ENCODE assay signal across 20 cellular contexts in the genomic region with DNA sequence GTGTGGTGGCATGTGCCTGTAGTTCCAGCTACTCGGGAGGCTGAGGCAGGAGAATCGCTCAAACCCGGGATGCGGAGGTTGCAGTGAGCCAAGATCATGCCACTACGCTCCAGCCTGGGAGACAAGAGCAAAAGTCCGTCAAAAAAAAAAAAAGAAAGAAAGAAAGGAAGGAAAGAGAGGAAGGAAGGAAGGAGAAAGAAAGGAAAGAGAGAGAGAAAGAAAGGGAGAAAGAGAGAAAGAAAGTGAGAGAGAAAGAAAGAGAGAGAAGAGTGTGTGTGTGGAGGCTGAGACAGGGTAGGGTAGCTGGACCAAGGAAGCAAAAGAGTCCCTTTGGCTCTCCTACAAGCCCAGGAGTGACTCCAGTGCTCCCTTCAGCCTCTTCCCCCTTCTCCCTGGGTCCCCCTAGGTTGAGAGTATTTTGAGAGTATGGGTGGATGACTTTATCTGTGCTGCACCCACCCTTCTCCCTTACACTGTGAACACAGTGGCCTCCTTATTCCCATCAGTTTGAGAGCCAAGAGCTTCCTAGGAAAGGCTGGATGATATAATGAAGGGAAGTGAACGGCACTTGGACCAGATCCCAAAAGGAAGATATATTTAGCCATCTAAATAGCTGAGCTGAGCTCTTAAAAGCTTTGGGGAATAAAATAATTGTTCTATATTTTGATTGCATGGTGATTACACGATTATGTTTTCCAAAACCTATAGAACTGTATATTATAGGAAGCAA. TPM values are rescaled to one million over a fixed set of nuclear protein-coding genes. Genes with fewer than 3 reads are reported as not detected.
DNase-seq lines count a peak whose midpoint lies in the region; ATAC-seq and TF ChIP-seq lines count a peak whose summit lies in the region.
"Had no signal": no experiment of that assay in that cellular context is flagged by ENCODE, and none has a peak within 500 bp of the region (broad histone marks: within the 10 kb centered on the region; RNA-seq: fewer than 3 reads in every experiment).

No MANE protein-coding gene starts in this region.

- in situ Hi-C loops in ACHN (cut with HindIII; ENCODE audit: low pct_ligation_motif_present, low pct_unique_long_range_greater_than_20kb, low sequenced_read_pairs) = no loop called here

- no peaks in the 10 kb centered on the region; the same call in 1 of the 2 replicates for H3K9me3 ChIP-seq in AG04450 (ENCODE audit: control insufficient read depth, insufficient read depth, low read length)
- H3K9me3 ChIP-seq in HEK293 (ENCODE audit: control insufficient read depth, insufficient read depth, low read depth, low read length) = no peaks in the 10 kb centered on the region
- H3K9me3 ChIP-seq in mucosa of descending colon = no peaks in the 10 kb centered on the region
- H3K9me3 ChIP-seq: ascending aorta, gastrocnemius medialis had no signal

- H3K27ac ChIP-seq in AG04450 (ENCODE audit: low read depth, low read length) (peak overlapping the region; percentile 47), HEK293 (ENCODE audit: extremely low read depth, low read depth, low read length) (no peak overlapping the region)
- H3K27ac ChIP-seq: ascending aorta, gastrocnemius medialis, VCaP had no signal

- H3K4me3 ChIP-seq in AG04450 (ENCODE audit: low read depth, low read length) (no peak overlapping the region), HEK293 (ENCODE audit: low read depth, low read length) (no peak overlapping the region), mucosa of descending colon (no peak overlapping the region)
- H3K4me3 ChIP-seq: ascending aorta, gastrocnemius medialis had no signal

- no peaks in the 10 kb centered on the region for H3K27me3 ChIP-seq in AG04450 (ENCODE audit: control insufficient read depth, insufficient read depth, low read length)
- H3K27me3 ChIP-seq: ascending aorta, gastrocnemius medialis had no signal

- no peaks in the 10 kb centered on the region; a peak in 1 of 3 replicates for H3K36me3 ChIP-seq in HEK293 (ENCODE audit: control insufficient read depth in 2 of 2, insufficient read depth in 1 of 2, low read length in 2 of 2)
- H3K36me3 ChIP-seq in mucosa of descending colon (ENCODE audit: low read depth) = no peaks in the 10 kb centered on the region
- H3K36me3 ChIP-seq: ascending aorta, gastrocnemius medialis had no signal

- TF ChIP-seq CTCF in AG04450 (IDR thresholded peaks at IDR 0.05; ENCODE audit: low read depth, low read length) (no peak), HEK293 (tag by site-specific recombination; IDR thresholded peaks at IDR 0.05) (no peak), mucosa of descending colon (IDR thresholded peaks at IDR 0.05) (no peak)

- CTCF ChIA-PET in AG04450 (lab: Charles Lee) (no interaction called here), HEK293 (lab: Yijun Ruan, JAX) (interaction anchor here (0.6 kb wide), 1 partner anchor 9 kb away, joined by 3 read pairs; no protein-coding TSS in a partner anchor)

- DNase-seq in AG04450 (ENCODE audit: low read depth, low spot score) (no peak), fibroblast of peridontal ligament (ENCODE audit: extremely low read depth) (peak; percentile 52), mucosa of descending colon (no peak), ACHN (no peak), posterior vena cava (ENCODE audit: low spot score) (no peak), OCI-M2 (lab: John Stamatoyannopoulos, UW; ENCODE audit: unreplicated experiment) (no peak)
- DNase-seq: activated CD4-positive, alpha-beta memory T cell treated with anti-CD3 and anti-CD28 coated beads for 36 hours; activated naive CD4-positive, alpha-beta T cell treated with anti-CD3 and anti-CD28 coated beads, Interleukin-2, amount 50 U/mL, for 16 hours; activated T-cell treated with anti-CD3 and anti-CD28 coated beads, Interleukin-2, amount 50 U/mL, for 1 hour; AML-193; EL; gastrocnemius medialis; kidney glomerular epithelial cell; NCI-H2171; NCI-H526 treated with DMSO at 0.1 percent for 48 hours; stimulated activated CD4-positive, alpha-beta T cell treated with anti-CD3 and anti-CD28 coated beads, Interleukin-12 subunit alpha, Interleukin-12 subunit beta, amount 100 ng/mL, for 4 hours; T-helper 17 cell had no signal

- no peaks in the 10 kb centered on the region for H3K4me1 ChIP-seq in HEK293 (ENCODE audit: control insufficient read depth, insufficient read depth, low read length)
- no peaks in the 10 kb centered on the region for H3K4me1 ChIP-seq in mucosa of descending colon (ENCODE audit: low read depth)
- H3K4me1 ChIP-seq: ascending aorta had no signal

- peak; percentile 20 for ATAC-seq in mucosa of descending colon
- ATAC-seq: gastrocnemius medialis, T-helper 17 cell had no signal

- POLR2A ChIA-PET in AG04450 (lab: Yijun Ruan, JAX) = interaction anchor here (0.6 to 1.1 kb wide), 2 partner anchors 10 to 116 kb away, joined by 3 read pairs; no protein-coding TSS in a partner anchor
- POLR2A ChIA-PET in HEK293 (lab: Yijun Ruan, JAX) = interaction anchor here (0.8 kb wide), 1 partner anchor 9 kb away, joined by 3 read pairs; a partner anchor contains a TSS

- intact Hi-C loops in mucosa of descending colon (cut with DNase I, micrococcal nuclease) (no loop called here), posterior vena cava (cut with DNase I) (no loop called here)

TF ChIP-seq in HEK293, 187 proteins besides CTCF, POLR2A, EP300 and RAD21:
- TF ChIP-seq ZNF112 (tag by site-specific recombination; IDR thresholded peaks at IDR 0.05) (no peak), ZNF366 (tag by site-specific recombination; conservative IDR thresholded peaks at IDR 0.05) (peak; percentile 62), PRDM1 (tag by site-specific recombination; IDR thresholded peaks at IDR 0.05) (peak; percentile 86)
TF ChIP-seq in HEK293: peak in this region for 2.

RNA-seq across cellular contexts. Expression of a gene that starts 9.5 kb away (rescaled TPM):
- 145 and 175 TPM in 2 replicates for polyA plus RNA-seq in AG04450 (2011; rRNA removed)
- polyA minus RNA-seq in AG04450 (2011; rRNA and poly(A)+ RNA removed) = 333 and 414 TPM in 2 replicates
- 10 to 100 TPM in 2 of 3 donors, 1 to 10 TPM in 1; 8.3 to 75.7 (median 17.3) TPM for total RNA-seq in mucosa of descending colon
- total RNA-seq in posterior vena cava = 100 to 1,000 TPM in 1 of 2 donors, 10 to 100 TPM in 1; 97.4 to 132 TPM

RNA-seq across cellular contexts. Expression of a gene that starts 39.7 kb away (rescaled TPM):
- 19.7 and 26.3 TPM in 2 replicates for polyA plus RNA-seq in AG04450 (2011; rRNA removed)
- polyA minus RNA-seq in AG04450 (2011; rRNA and poly(A)+ RNA removed) = 11.4 and 16.2 TPM in 2 replicates
- total RNA-seq in mucosa of descending colon = 10 to 100 TPM; 33.2 to 57.9 (median 54.0) TPM
- 10 to 100 TPM; 16.8 to 18.0 TPM for total RNA-seq in posterior vena cava
